In the genomic region with DNA sequence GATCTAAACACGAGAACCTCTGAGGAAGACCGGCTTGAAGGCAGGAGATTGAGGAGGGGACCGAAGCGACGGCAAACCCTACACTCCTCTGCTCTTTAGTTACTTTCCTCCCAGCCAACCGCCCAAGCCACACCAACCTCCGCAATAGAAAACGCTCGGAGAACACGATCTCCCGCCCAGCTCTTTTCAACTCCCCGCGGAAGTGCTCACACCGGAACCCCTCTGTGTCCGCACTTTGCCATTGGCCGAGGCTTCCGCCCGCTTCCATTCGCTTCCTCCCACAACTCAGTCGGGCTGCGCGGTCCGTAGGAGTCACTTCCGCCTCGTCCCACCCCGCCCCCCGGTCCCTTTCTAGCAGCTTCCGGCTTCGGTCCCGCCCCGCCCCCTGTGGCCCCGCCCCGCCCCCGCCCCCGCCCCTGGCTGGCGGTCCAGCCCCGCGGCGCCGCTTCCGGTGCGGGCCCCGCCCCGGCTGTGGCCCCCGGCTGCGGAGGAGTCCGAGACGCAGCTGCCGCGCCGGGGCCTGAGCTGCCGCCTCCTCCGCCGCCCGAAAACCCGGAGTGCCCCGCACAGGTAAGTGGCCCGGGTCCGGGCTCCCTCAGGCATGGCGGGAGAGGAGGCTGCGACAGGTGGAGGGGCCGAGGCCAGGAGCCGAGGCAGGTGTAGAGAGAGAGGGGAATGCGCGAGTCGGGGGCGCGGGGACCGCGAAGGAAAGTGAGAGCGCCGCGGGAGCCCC, we compare ENCODE assay signal across 8 cellular contexts. TPM values are rescaled to one million over a fixed set of nuclear protein-coding genes. Genes with fewer than 3 reads are reported as not detected.
A peak's percentile ranks its signal among the peaks of the same experiment; 100 is the strongest.
DNase-seq lines count a peak whose midpoint lies in the region; ATAC-seq and TF ChIP-seq lines count a peak whose summit lies in the region.

A gene with protein sequence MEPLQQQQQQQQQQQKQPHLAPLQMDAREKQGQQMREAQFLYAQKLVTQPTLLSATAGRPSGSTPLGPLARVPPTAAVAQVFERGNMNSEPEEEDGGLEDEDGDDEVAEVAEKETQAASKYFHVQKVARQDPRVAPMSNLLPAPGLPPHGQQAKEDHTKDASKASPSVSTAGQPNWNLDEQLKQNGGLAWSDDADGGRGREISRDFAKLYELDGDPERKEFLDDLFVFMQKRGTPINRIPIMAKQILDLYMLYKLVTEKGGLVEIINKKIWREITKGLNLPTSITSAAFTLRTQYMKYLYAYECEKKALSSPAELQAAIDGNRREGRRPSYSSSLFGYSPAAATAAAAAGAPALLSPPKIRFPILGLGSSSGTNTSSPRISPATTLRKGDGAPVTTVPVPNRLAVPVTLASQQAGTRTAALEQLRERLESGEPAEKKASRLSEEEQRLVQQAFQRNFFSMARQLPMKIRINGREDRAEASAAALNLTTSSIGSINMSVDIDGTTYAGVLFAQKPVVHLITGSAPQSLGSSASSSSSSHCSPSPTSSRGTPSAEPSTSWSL (plus strand): TSS at position 460 of the 733 bp plus-strand sequence. CDS start 2,717 bp downstream, outside the sequence.

- H3K27ac Mint-ChIP-seq in CD4-positive, CD25-positive, alpha-beta regulatory T cell = peak within 1 kb of the TSS; percentile 89 to 95 (median 94)

- no peak for TF ChIP-seq CTCF in liver (IDR thresholded peaks at IDR 0.05; ENCODE audit: low read depth, low read length, missing input control)

- WGBS in liver = under 1% methylated on average over 73 of the region's 73 CpGs

- H3K9me3 ChIP-seq in CD4-positive, CD25-positive, alpha-beta regulatory T cell (ENCODE audit: control insufficient read depth in 2 of 2, low read length in 2 of 2) = no peaks in the 10 kb centered on the region
- H3K9me3 ChIP-seq in liver (ENCODE audit: control insufficient read depth in 4 of 4, low read length in 3 of 4) = no peaks in the 10 kb centered on the region

- H3K27me3 Mint-ChIP-seq in CD4-positive, CD25-positive, alpha-beta regulatory T cell = peaks cover 5% of the 10 kb centered on the region

- peaks cover 7% of the 10 kb centered on the region for H3K36me3 ChIP-seq in CD4-positive, CD25-positive, alpha-beta regulatory T cell (ENCODE audit: control insufficient read depth, insufficient read depth, low read length)
- peaks cover 0 to 3% (median 0%) of the 10 kb centered on the region in 4 donors for H3K36me3 ChIP-seq in liver (ENCODE audit: control insufficient read depth in 4 of 4, insufficient read depth in 3 of 4, low read depth in 1 of 4, low read length in 3 of 4)

- peaks cover 47% of the 10 kb centered on the region for H3K4me1 ChIP-seq in CD4-positive, CD25-positive, alpha-beta regulatory T cell (ENCODE audit: control insufficient read depth, insufficient read depth, low read length, poor library complexity, severe bottlenecking)
- H3K4me1 ChIP-seq in liver (ENCODE audit: control insufficient read depth in 4 of 4, insufficient read depth in 4 of 4, low read length in 3 of 4) = peaks cover 7 to 32% (median 28%) of the 10 kb centered on the region in 4 donors

- H3K4me1 Mint-ChIP-seq in CD4-positive, CD25-positive, alpha-beta regulatory T cell = peaks cover 35 to 57% (median 43%) of the 10 kb centered on the region in 4 donors

- peak within 1 kb of the TSS; percentile 99 for H3K4me3 ChIP-seq in CD4-positive, CD25-positive, alpha-beta regulatory T cell (ENCODE audit: low read depth, low read length)
- peak within 1 kb of the TSS; percentile 84 to 98 (median 93) for H3K4me3 ChIP-seq in liver (ENCODE audit: low read depth in 1 of 3, low read length in 3 of 3)

- no peaks in the 10 kb centered on the region for H3K27me3 ChIP-seq in CD4-positive, CD25-positive, alpha-beta regulatory T cell (ENCODE audit: control insufficient read depth, insufficient read depth, low read length)
- no peaks in the 10 kb centered on the region for H3K27me3 ChIP-seq in liver (ENCODE audit: control insufficient read depth in 4 of 4, insufficient read depth in 4 of 4, low read length in 3 of 4)

- peak in 1 of 2 donors; percentile 34 for TF ChIP-seq RAD21 in liver (IDR thresholded peaks at IDR 0.05)

- DNase-seq in CD4-positive, CD25-positive, alpha-beta regulatory T cell = peak; percentile 92 to 99 (median 94)
- DNase-seq in HK-2 (ENCODE audit: unreplicated experiment) (peak; percentile 95), NCI-H82 (lab: John Stamatoyannopoulos, UW) (peak; percentile 99), dermis blood vessel endothelial cell (peak; percentile 97)
- DNase-seq in activated CD4-positive, alpha-beta T cell treated with anti-CD3 and anti-CD28 coated beads, Interleukin-2, amount 50 U/mL, for 4 hours = peak; percentile 94 to 95
- DNase-seq in stimulated activated CD4-positive, alpha-beta T cell treated with anti-CD3 and anti-CD28 coated beads, Interleukin-2, amount 100 ng/mL, for 48 hours = peak; percentile 93

- H3K36me3 Mint-ChIP-seq in CD4-positive, CD25-positive, alpha-beta regulatory T cell = no peaks in the 10 kb centered on the region

- peak within 1 kb of the TSS; percentile 86 for H3K27ac ChIP-seq in CD4-positive, CD25-positive, alpha-beta regulatory T cell (ENCODE audit: insufficient read depth, low read length, poor library complexity, severe bottlenecking)
- H3K27ac ChIP-seq in liver (ENCODE audit: low read depth in 1 of 2, low read length in 2 of 2) = peak within 1 kb of the TSS; percentile 61 to 72

- H3K9ac ChIP-seq in liver (ENCODE audit: low read depth in 1 of 2, low read length in 2 of 2) = peak within 1 kb of the TSS; percentile 69 to 78

- ATAC-seq in CD4-positive, CD25-positive, alpha-beta regulatory T cell (ENCODE audit: low read depth in 2 of 2) = peak; percentile 85 to 87
- ATAC-seq in GM19452 (IDR thresholded peaks at IDR 0.05; ENCODE audit: unreplicated experiment) = peak; percentile 68

- H3K4me3 Mint-ChIP-seq in CD4-positive, CD25-positive, alpha-beta regulatory T cell = peak within 1 kb of the TSS; percentile 93 to 96 (median 95)

- no peaks in the 10 kb centered on the region for H3K9me3 Mint-ChIP-seq in CD4-positive, CD25-positive, alpha-beta regulatory T cell

TF ChIP-seq in liver, 16 proteins besides CTCF, POLR2A, EP300 and RAD21 (continues in another document):
- TF ChIP-seq, protein P1, sequence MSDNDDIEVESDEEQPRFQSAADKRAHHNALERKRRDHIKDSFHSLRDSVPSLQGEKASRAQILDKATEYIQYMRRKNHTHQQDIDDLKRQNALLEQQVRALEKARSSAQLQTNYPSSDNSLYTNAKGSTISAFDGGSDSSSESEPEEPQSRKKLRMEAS (IDR thresholded peaks at IDR 0.05) = no peak
- TF ChIP-seq FOXA2 (IDR thresholded peaks at IDR 0.05) (no peak), FOXA1 (IDR thresholded peaks at IDR 0.05) (no peak), NR2F2 (IDR thresholded peaks at IDR 0.05) (no peak), YY1 (IDR thresholded peaks at IDR 0.05) (peak; percentile 68), JUND (IDR thresholded peaks at IDR 0.05) (no peak), HNF4G (IDR thresholded peaks at IDR 0.05) (no peak), RXRA (IDR thresholded peaks at IDR 0.05) (peak in 1 of 2 donors; percentile 40), GABPA (IDR thresholded peaks at IDR 0.05 in 1 of 2, conservative IDR thresholded peaks at IDR 0.05 in 1 of 2) (peak; percentile 88 to 96), HNF4A (conservative IDR thresholded peaks at IDR 0.05) (peak; percentile 6 to 13), EGR1 (IDR thresholded peaks at IDR 0.05; ENCODE audit: low read depth in 2 of 2) (peak; percentile 72 to 73), TAF1 (conservative IDR thresholded peaks at IDR 0.05) (peak; percentile 54), SP1 (IDR thresholded peaks at IDR 0.05) (peak; percentile 60)
- TF ChIP-seq, protein P2, sequence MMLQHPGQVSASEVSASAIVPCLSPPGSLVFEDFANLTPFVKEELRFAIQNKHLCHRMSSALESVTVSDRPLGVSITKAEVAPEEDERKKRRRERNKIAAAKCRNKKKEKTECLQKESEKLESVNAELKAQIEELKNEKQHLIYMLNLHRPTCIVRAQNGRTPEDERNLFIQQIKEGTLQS (IDR thresholded peaks at IDR 0.05) = no peak
- TF ChIP-seq, protein P3, sequence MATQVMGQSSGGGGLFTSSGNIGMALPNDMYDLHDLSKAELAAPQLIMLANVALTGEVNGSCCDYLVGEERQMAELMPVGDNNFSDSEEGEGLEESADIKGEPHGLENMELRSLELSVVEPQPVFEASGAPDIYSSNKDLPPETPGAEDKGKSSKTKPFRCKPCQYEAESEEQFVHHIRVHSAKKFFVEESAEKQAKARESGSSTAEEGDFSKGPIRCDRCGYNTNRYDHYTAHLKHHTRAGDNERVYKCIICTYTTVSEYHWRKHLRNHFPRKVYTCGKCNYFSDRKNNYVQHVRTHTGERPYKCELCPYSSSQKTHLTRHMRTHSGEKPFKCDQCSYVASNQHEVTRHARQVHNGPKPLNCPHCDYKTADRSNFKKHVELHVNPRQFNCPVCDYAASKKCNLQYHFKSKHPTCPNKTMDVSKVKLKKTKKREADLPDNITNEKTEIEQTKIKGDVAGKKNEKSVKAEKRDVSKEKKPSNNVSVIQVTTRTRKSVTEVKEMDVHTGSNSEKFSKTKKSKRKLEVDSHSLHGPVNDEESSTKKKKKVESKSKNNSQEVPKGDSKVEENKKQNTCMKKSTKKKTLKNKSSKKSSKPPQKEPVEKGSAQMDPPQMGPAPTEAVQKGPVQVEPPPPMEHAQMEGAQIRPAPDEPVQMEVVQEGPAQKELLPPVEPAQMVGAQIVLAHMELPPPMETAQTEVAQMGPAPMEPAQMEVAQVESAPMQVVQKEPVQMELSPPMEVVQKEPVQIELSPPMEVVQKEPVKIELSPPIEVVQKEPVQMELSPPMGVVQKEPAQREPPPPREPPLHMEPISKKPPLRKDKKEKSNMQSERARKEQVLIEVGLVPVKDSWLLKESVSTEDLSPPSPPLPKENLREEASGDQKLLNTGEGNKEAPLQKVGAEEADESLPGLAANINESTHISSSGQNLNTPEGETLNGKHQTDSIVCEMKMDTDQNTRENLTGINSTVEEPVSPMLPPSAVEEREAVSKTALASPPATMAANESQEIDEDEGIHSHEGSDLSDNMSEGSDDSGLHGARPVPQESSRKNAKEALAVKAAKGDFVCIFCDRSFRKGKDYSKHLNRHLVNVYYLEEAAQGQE (IDR thresholded peaks at IDR 0.05) = peak; percentile 29

RNA-seq across cellular contexts. Expression of the gene that starts here (rescaled TPM):
- 63.5 TPM for total RNA-seq in CD4-positive, CD25-positive, alpha-beta regulatory T cell
- polyA plus RNA-seq in CD4-positive, CD25-positive, alpha-beta regulatory T cell = 10 to 100 TPM in 2 of 4 donors, 1 to 10 TPM in 2; 9.7 to 11.2 (median 10.5) TPM
- total RNA-seq in dermis blood vessel endothelial cell (4.6 and 6.1 TPM in 2 replicates), liver (1 to 10 TPM; 3.6 to 6.6 TPM)
- 1 to 10 TPM; 1.4 to 1.8 TPM for polyA plus RNA-seq in liver

Comparison
In these comparisons a context has a peak if more than half of its experiments do, and no peak if none do; other contexts are left out.
1. Peak in every context shown above with its lines: DNase-seq, ATAC-seq, H3K4me3 ChIP-seq and H3K27ac ChIP-seq.